In genomic region chr6:168132531-168133184, GRCh38 we compare ENCODE assay signal across 1 cellular context.
TF ChIP-seq lines count a peak whose summit lies in the region.

No MANE protein-coding gene starts in this region.

TF ChIP-seq in HCT116, 20 proteins besides CTCF, POLR2A, EP300 and RAD21 (continued from another document):
- no peak for TF ChIP-seq MAX (IDR thresholded peaks at IDR 0.05)
- TF ChIP-seq ELF1 (IDR thresholded peaks at IDR 0.05; ENCODE audit: borderline replicate concordance, low read depth) = no peak
- no peak for TF ChIP-seq ZNF274 (IDR thresholded peaks at IDR 0.05; ENCODE audit: low read depth, low read length)
- TF ChIP-seq JUND (IDR thresholded peaks at IDR 0.05) = no peak
